Comparison of ENCODE assay signal across 22 cellular contexts in the genomic region with DNA sequence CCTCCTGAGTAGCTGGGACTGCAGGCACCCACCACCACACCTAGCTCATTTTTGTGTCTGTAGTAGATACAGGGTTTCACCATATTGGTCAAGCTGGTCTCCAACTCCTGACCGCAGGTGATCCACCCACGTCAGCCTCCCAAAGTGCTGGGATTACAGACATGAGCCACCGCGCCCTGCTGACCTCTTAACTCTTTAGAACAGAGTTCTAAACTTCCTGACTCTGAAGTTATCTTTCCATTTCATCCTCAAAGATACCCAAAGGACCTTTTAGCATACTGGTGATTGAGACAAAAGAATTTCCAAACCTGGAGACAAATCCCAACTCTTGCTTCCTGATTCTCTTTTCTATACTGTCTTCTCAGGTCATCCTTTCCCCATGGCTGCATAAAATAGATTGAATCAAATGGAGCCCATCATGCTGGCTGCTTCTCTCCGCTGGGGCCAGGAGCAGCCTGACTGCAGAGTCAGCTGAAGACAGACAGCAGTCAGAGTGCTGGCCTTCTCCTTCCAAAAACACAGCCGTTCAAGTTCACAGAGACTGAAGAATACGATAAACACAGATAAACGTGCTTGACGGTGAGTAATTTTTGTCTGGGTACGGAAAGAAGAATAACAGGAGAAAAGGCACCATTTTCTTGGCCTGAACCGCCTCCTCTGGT.
DNase-seq lines count a peak whose midpoint lies in the region; ATAC-seq, FAIRE-seq and TF ChIP-seq lines count a peak whose summit lies in the region.
"Had no signal": no experiment of that assay in that cellular context is flagged by ENCODE, and none has a peak within 500 bp of the region (broad histone marks: within the 10 kb centered on the region; RNA-seq: fewer than 3 reads in every experiment).

No MANE protein-coding gene starts in this region.

- peaks cover 6% of the 10 kb centered on the region for H3K4me1 Mint-ChIP-seq in T-helper 1 cell treated with Interleukin-12 subunit alpha and Interleukin-12 subunit beta and Interleukin-4 antibody, amounts not matched to agents 30 μg/mL and 1 μg/mL, for 36 hours (ENCODE audit: low read depth)
- no peaks in the 10 kb centered on the region for H3K4me1 Mint-ChIP-seq in activated T-helper 17 cell treated with anti-CD3 and anti-CD28 coated beads, Interleukin-2, amount 50 U/mL, for 72 hours
- H3K4me1 Mint-ChIP-seq: CD14-positive monocyte had no signal

- H3K9me3 ChIP-seq in keratinocyte (ENCODE audit: control insufficient read depth, low read depth, low read length) (no peaks in the 10 kb centered on the region), suprapubic skin (no peaks in the 10 kb centered on the region), colonic mucosa (no peaks in the 10 kb centered on the region)
- H3K9me3 ChIP-seq: HAP-1, MG63 had no signal

- no peak overlapping the region for H3K4me3 ChIP-seq in keratinocyte (ENCODE audit: control insufficient read depth in 2 of 3, extremely low read depth in 1 of 3, insufficient read depth in 2 of 3, low read depth in 1 of 3, low read length in 3 of 3)
- no peak overlapping the region for H3K4me3 ChIP-seq in suprapubic skin
- H3K4me3 ChIP-seq in colonic mucosa, result no peak overlapping the region
- H3K4me3 ChIP-seq: HAP-1, MG63 had no signal

- no peaks in the 10 kb centered on the region for H3K36me3 Mint-ChIP-seq in T-helper 1 cell treated with Interleukin-12 subunit alpha and Interleukin-12 subunit beta and Interleukin-4 antibody, amounts not matched to agents 30 μg/mL and 1 μg/mL, for 36 hours (ENCODE audit: low read depth)
- H3K36me3 Mint-ChIP-seq in activated T-helper 17 cell treated with anti-CD3 and anti-CD28 coated beads, Interleukin-2, amount 50 U/mL, for 72 hours (ENCODE audit: low read depth), result no peaks in the 10 kb centered on the region
- H3K36me3 Mint-ChIP-seq: CD14-positive monocyte had no signal

- no peaks in the 10 kb centered on the region for H4K20me1 ChIP-seq in keratinocyte (ENCODE audit: control insufficient read depth, extremely low read depth, insufficient read depth, low read length)

- no peak for TF ChIP-seq POLR2A in suprapubic skin (IDR thresholded peaks at IDR 0.05)

- peaks cover 14% of the 10 kb centered on the region for H3K4me1 ChIP-seq in keratinocyte (ENCODE audit: control insufficient read depth, extremely low read depth, insufficient read depth, low read length)
- H3K4me1 ChIP-seq in suprapubic skin, result no peaks in the 10 kb centered on the region
- H3K4me1 ChIP-seq in colonic mucosa, result no peaks in the 10 kb centered on the region
- H3K4me1 ChIP-seq: HAP-1 had no signal

- H3K27me3 ChIP-seq in keratinocyte (ENCODE audit: control insufficient read depth, extremely low read depth, insufficient read depth, low read length) (no peaks in the 10 kb centered on the region), suprapubic skin (no peaks in the 10 kb centered on the region), colonic mucosa (no peaks in the 10 kb centered on the region)
- H3K27me3 ChIP-seq: MG63 had no signal

- dilution Hi-C loops in keratinocyte (cut with MboI; ENCODE audit: extremely low pct_ligation_motif_present, low sequenced_read_pairs), result no loop called here

- ATAC-seq in activated T-helper 17 cell treated with anti-CD3 and anti-CD28 coated beads, Interleukin-2, amount 50 U/mL, for 72 hours (replicated peaks), result no peak

- H3K9me1 ChIP-seq in keratinocyte (ENCODE audit: control insufficient read depth, extremely low read depth, insufficient read depth, low read length), result no peaks in the 10 kb centered on the region

- no peak overlapping the region for H3K4me3 Mint-ChIP-seq in T-helper 1 cell treated with Interleukin-12 subunit alpha and Interleukin-12 subunit beta and Interleukin-4 antibody, amounts not matched to agents 30 μg/mL and 1 μg/mL, for 36 hours
- H3K4me3 Mint-ChIP-seq in activated T-helper 17 cell treated with anti-CD3 and anti-CD28 coated beads, Interleukin-2, amount 50 U/mL, for 72 hours, result no peak overlapping the region
- H3K4me3 Mint-ChIP-seq: CD14-positive monocyte had no signal

- H3K4me2 ChIP-seq in keratinocyte (ENCODE audit: control insufficient read depth, extremely low read depth, insufficient read depth, low read depth, low read length), result peak overlapping the region; percentile 72

- no peak for TF ChIP-seq EP300 in suprapubic skin (IDR thresholded peaks at IDR 0.05)

- no peak for FAIRE-seq in keratinocyte (lab: Jason Lieb, UNC)

- H3K36me3 ChIP-seq in keratinocyte (ENCODE audit: control insufficient read depth in 2 of 2, extremely low read depth in 1 of 2, insufficient read depth in 2 of 2, low read length in 2 of 2) (no peaks in the 10 kb centered on the region), suprapubic skin (no peaks in the 10 kb centered on the region), colonic mucosa (no peaks in the 10 kb centered on the region)
- H3K36me3 ChIP-seq: HAP-1, MG63 had no signal

- H3K27ac Mint-ChIP-seq in T-helper 1 cell treated with Interleukin-12 subunit alpha and Interleukin-12 subunit beta and Interleukin-4 antibody, amounts not matched to agents 30 μg/mL and 1 μg/mL, for 36 hours, result peak overlapping the region; percentile 36
- H3K27ac Mint-ChIP-seq in activated T-helper 17 cell treated with anti-CD3 and anti-CD28 coated beads, Interleukin-2, amount 50 U/mL, for 72 hours, result peak overlapping the region; percentile 30
- H3K27ac Mint-ChIP-seq: CD14-positive monocyte had no signal

- H3K9ac ChIP-seq in keratinocyte (ENCODE audit: control insufficient read depth, extremely low read depth, insufficient read depth, low read length), result peak overlapping the region; percentile 13
- H3K9ac ChIP-seq in colonic mucosa (ENCODE audit: low read depth in 2 of 2, low read length in 2 of 2), result no peak overlapping the region

- TF ChIP-seq CTCF in keratinocyte (optimal IDR thresholded peaks at IDR 0.05 in 1 of 3, IDR thresholded peaks at IDR 0.05 in 1 of 3, conservative IDR thresholded peaks at IDR 0.05 in 1 of 3; ENCODE audit: extremely low read depth in 1 of 3, insufficient read depth in 2 of 3, low read length in 3 of 3) (no peak), suprapubic skin (IDR thresholded peaks at IDR 0.05) (no peak), colonic mucosa (IDR thresholded peaks at IDR 0.05) (no peak)

- no peak for DNase-seq in T-helper 1 cell
- DNase-seq in keratinocyte (ENCODE audit: low read depth, low spot score), result no peak
- no peak for DNase-seq in suprapubic skin (ENCODE audit: low spot score in 2 of 2)
- DNase-seq in colonic mucosa, result no peak
- no peak for DNase-seq in CD1c-positive myeloid dendritic cell (ENCODE audit: extremely low spot score)
- no peak for DNase-seq in substantia nigra (lab: John Stamatoyannopoulos, UW)
- DNase-seq: AML-193, DMS153, GF-D8, MG63, NCI-H1092, NCI-H2081, NCI-H2171 treated with DMSO at 0.1 percent for 48 hours, NCI-H446 treated with DMSO at 0.1 percent for 48 hours, NCI-H69, OCI-M1, SHP77 treated with DMSO at 0.1 percent for 48 hours had no signal

- no peaks in the 10 kb centered on the region for H3K9me3 Mint-ChIP-seq in T-helper 1 cell treated with Interleukin-12 subunit alpha and Interleukin-12 subunit beta and Interleukin-4 antibody, amounts not matched to agents 30 μg/mL and 1 μg/mL, for 36 hours
- H3K9me3 Mint-ChIP-seq in activated T-helper 17 cell treated with anti-CD3 and anti-CD28 coated beads, Interleukin-2, amount 50 U/mL, for 72 hours, result no peaks in the 10 kb centered on the region

- H3K27ac ChIP-seq in keratinocyte (ENCODE audit: control insufficient read depth, insufficient read depth, low read length) (peak overlapping the region; percentile 77), suprapubic skin (peak overlapping the region; percentile 48), colonic mucosa (no peak overlapping the region), substantia nigra (ENCODE audit: low read depth, low read length, poor library complexity, severe bottlenecking) (no peak overlapping the region)
- H3K27ac ChIP-seq: 22Rv1 had no signal

- intact Hi-C loops in colonic mucosa (cut with DNase I), result no loop called here

- no peaks in the 10 kb centered on the region for H3K27me3 Mint-ChIP-seq in T-helper 1 cell treated with Interleukin-12 subunit alpha and Interleukin-12 subunit beta and Interleukin-4 antibody, amounts not matched to agents 30 μg/mL and 1 μg/mL, for 36 hours (ENCODE audit: low read depth)
- H3K27me3 Mint-ChIP-seq in activated T-helper 17 cell treated with anti-CD3 and anti-CD28 coated beads, Interleukin-2, amount 50 U/mL, for 72 hours, result no peaks in the 10 kb centered on the region

- H2AFZ ChIP-seq in keratinocyte (ENCODE audit: control insufficient read depth, low read length), result peak overlapping the region; percentile 54

- H3K79me2 ChIP-seq in keratinocyte (ENCODE audit: control insufficient read depth, insufficient read depth, low read length), result no peaks in the 10 kb centered on the region

- WGBS in suprapubic skin, result 83% methylated on average over 11 of the region's 11 CpGs

Comparison
In these comparisons a context has a peak if more than half of its experiments do, and no peak if none do; other contexts are left out.
1. H3K27ac ChIP-seq: peak in keratinocyte (single experiment) and suprapubic skin (single experiment); none in colonic mucosa (single experiment) and substantia nigra (single experiment).